In genomic region chr6:158205220-158205944, GRCh38 we compare ENCODE assay signal across 10 cellular contexts. TPM values are rescaled to one million over a fixed set of nuclear protein-coding genes. Genes with fewer than 3 reads are reported as not detected.
DNase-seq lines count a peak whose midpoint lies in the region; ATAC-seq, FAIRE-seq and TF ChIP-seq lines count a peak whose summit lies in the region.
"Had no signal": no experiment of that assay in that cellular context is flagged by ENCODE, and none has a peak within 500 bp of the region (broad histone marks: within the 10 kb centered on the region; RNA-seq: fewer than 3 reads in every experiment).

No MANE protein-coding gene starts in this region.

- intact Hi-C loops in Panc1 (cut with micrococcal nuclease; ENCODE audit: unreplicated experiment), result no loop called here
- intact Hi-C loops in stomach (cut with DNase I; ENCODE audit: low total_unique reads), result no loop called here

- H3K27ac ChIP-seq in Panc1 (ENCODE audit: low read length), result no peak overlapping the region
- no peak overlapping the region for H3K27ac ChIP-seq in stomach
- H3K27ac ChIP-seq: neutrophil had no signal

- H3K4me3 Mint-ChIP-seq in activated CD4-positive, alpha-beta T cell treated with anti-CD3 and anti-CD28 coated beads, Interleukin-2, amount 10 ng/mL, durations not matched to agents 7 days and 5 days, result no peak overlapping the region
- H3K4me3 Mint-ChIP-seq in immature natural killer cell, result no peak overlapping the region
- H3K4me3 Mint-ChIP-seq: CD4-positive, alpha-beta memory T cell had no signal

- POLR2A ChIA-PET in activated CD4-positive, alpha-beta T cell treated with anti-CD3 and anti-CD28 coated beads, Interleukin-2, amount 10 ng/mL, durations not matched to agents 7 days and 5 days (lab: Charles Lee), result no interaction called here
- POLR2A ChIA-PET in Panc1 (lab: Charles Lee), result no interaction called here

- no peak for TF ChIP-seq EP300 in stomach (IDR thresholded peaks at IDR 0.05)

- in situ Hi-C loops in Panc1 (cut with HindIII; ENCODE audit: low pct_unique_long_range_greater_than_20kb, low sequenced_read_pairs), result no loop called here

- no peaks in the 10 kb centered on the region for H3K4me1 ChIP-seq in Panc1 (ENCODE audit: control insufficient read depth, insufficient read depth, low read length)
- no peaks in the 10 kb centered on the region for H3K4me1 ChIP-seq in stomach

- no peaks in the 10 kb centered on the region for H3K9me3 Mint-ChIP-seq in activated CD4-positive, alpha-beta T cell treated with anti-CD3 and anti-CD28 coated beads, Interleukin-2, amount 10 ng/mL, durations not matched to agents 7 days and 5 days
- no peaks in the 10 kb centered on the region for H3K9me3 Mint-ChIP-seq in immature natural killer cell
- H3K9me3 Mint-ChIP-seq: CD4-positive, alpha-beta memory T cell had no signal

- FAIRE-seq in H54 (lab: Jason Lieb, UNC), result no peak

- H3K27ac Mint-ChIP-seq in activated CD4-positive, alpha-beta T cell treated with anti-CD3 and anti-CD28 coated beads, Interleukin-2, amount 10 ng/mL, durations not matched to agents 7 days and 5 days, result peak overlapping the region; percentile 50
- H3K27ac Mint-ChIP-seq in immature natural killer cell, result no peak overlapping the region

- H3K27me3 Mint-ChIP-seq in activated CD4-positive, alpha-beta T cell treated with anti-CD3 and anti-CD28 coated beads, Interleukin-2, amount 10 ng/mL, durations not matched to agents 7 days and 5 days, result no peaks in the 10 kb centered on the region
- H3K27me3 Mint-ChIP-seq in immature natural killer cell (ENCODE audit: low read depth in 3 of 3), result peaks cover 4 to 11% (median 7%) of the 10 kb centered on the region in 3 donors

- peaks cover 54% of the 10 kb centered on the region for H3K4me1 Mint-ChIP-seq in activated CD4-positive, alpha-beta T cell treated with anti-CD3 and anti-CD28 coated beads, Interleukin-2, amount 10 ng/mL, durations not matched to agents 7 days and 5 days
- H3K4me1 Mint-ChIP-seq in immature natural killer cell, result peaks cover 11 to 14% of the 10 kb centered on the region in 2 donors

- TF ChIP-seq CTCF in Panc1 (IDR thresholded peaks at IDR 0.05) (peak; percentile 68), foreskin fibroblast (IDR thresholded peaks at IDR 0.05; ENCODE audit: low read depth, low read length) (peak; percentile 31), stomach (IDR thresholded peaks at IDR 0.05) (peak in 5 of 7 experiments; percentile 7 to 67 (median 39))

- H3K4me3 ChIP-seq in Panc1 (ENCODE audit: low read depth in 2 of 2, low read length in 2 of 2) (no peak overlapping the region), foreskin fibroblast (ENCODE audit: low read depth in 1 of 2, low read length in 2 of 2) (no peak overlapping the region), stomach (no peak overlapping the region)

- DNase-seq in activated CD4-positive, alpha-beta T cell treated with anti-CD3 and anti-CD28 coated beads, Interleukin-2, amount 10 ng/mL, durations not matched to agents 7 days and 5 days, result no peak
- DNase-seq in activated CD4-positive, alpha-beta T cell treated with anti-CD3 and anti-CD28 coated beads, Interleukin-2, amount 50 U/mL, for 1 hour, result no peak
- DNase-seq in Panc1 (ENCODE audit: low read depth, low spot score), result no peak
- DNase-seq in foreskin fibroblast, result no peak
- peak; percentile 40 for DNase-seq in stomach
- DNase-seq in immature natural killer cell, result no peak
- DNase-seq in H54 (ENCODE audit: insufficient read length, low spot score), result no peak
- DNase-seq in MV-4-11 (lab: John Stamatoyannopoulos, UW), result no peak
- DNase-seq: CD4-positive, alpha-beta memory T cell had no signal

- H3K36me3 Mint-ChIP-seq in activated CD4-positive, alpha-beta T cell treated with anti-CD3 and anti-CD28 coated beads, Interleukin-2, amount 10 ng/mL, durations not matched to agents 7 days and 5 days (ENCODE audit: low read depth), result peaks cover 4% of the 10 kb centered on the region
- no peaks in the 10 kb centered on the region for H3K36me3 Mint-ChIP-seq in immature natural killer cell
- H3K36me3 Mint-ChIP-seq: CD4-positive, alpha-beta memory T cell had no signal

- H3K36me3 ChIP-seq in Panc1 (ENCODE audit: control insufficient read depth, insufficient read depth, low read length) (no peaks in the 10 kb centered on the region), stomach (no peaks in the 10 kb centered on the region)
- H3K36me3 ChIP-seq: neutrophil had no signal

- 54 to 66% (median 60%) methylated on average over 12 of the region's 12 CpGs for WGBS in stomach, 5 donors

- peak; percentile 51; the same call in 1 of the 2 replicates for ATAC-seq in Panc1

- H3K27me3 ChIP-seq in Panc1 (ENCODE audit: control insufficient read depth, insufficient read depth, low read length) (0 out of 2 replicates have a peak, but pooled peaks cover 2% of the 10 kb centered on the region), stomach (peaks cover 0 to 3% (median 0%) of the 10 kb centered on the region in 3 donors)

- TF ChIP-seq POLR2A in stomach (IDR thresholded peaks at IDR 0.05) (no peak), H54 (IDR thresholded peaks at IDR 0.05; ENCODE audit: low read depth, low read length) (no peak)

- CTCF ChIA-PET in activated CD4-positive, alpha-beta T cell treated with anti-CD3 and anti-CD28 coated beads, Interleukin-2, amount 10 ng/mL, durations not matched to agents 7 days and 5 days (lab: Charles Lee), result interaction anchor here (0.5 to 2.8 kb wide), 4 partner anchors 9 to 24 kb away, joined by 4 to 14 read pairs (median 6); no protein-coding TSS in a partner anchor
- CTCF ChIA-PET in Panc1 (lab: Charles Lee), result interaction anchor here (0.6 to 1.6 kb wide), 2 partner anchors 9 to 11 kb away, joined by 4 to 9 read pairs; no protein-coding TSS in a partner anchor

- H3K9me3 ChIP-seq in Panc1 (ENCODE audit: control insufficient read depth, insufficient read depth, low read depth, low read length) (no peaks in the 10 kb centered on the region), stomach (no peaks in the 10 kb centered on the region)
- H3K9me3 ChIP-seq: neutrophil had no signal

- no TSS peak for BruUV-seq in Panc1 (replicated peaks; lab: Mats Ljungman, UMichigan)

RNA-seq across cellular contexts. Expression of gene GTF2H5, which starts 37.2 kb away (rescaled TPM):
- total RNA-seq in activated CD4-positive, alpha-beta T cell treated with anti-CD3 and anti-CD28 coated beads, Interleukin-2, amount 10 ng/mL, durations not matched to agents 7 days and 5 days, result 10 to 100 TPM; 20.2 to 20.3 TPM
- total RNA-seq in Panc1 (2021; ENCODE audit: unreplicated experiment) (54.4 TPM), stomach (10 to 100 TPM in 2 of 5 donors, 1 to 10 TPM in 2, under 1 TPM in 1; 0.72 to 25.8 (median 5.0) TPM)
- polyA plus RNA-seq in Panc1 (2012; ENCODE audit: insufficient read length), result 37.8 TPM
- polyA plus RNA-seq in stomach (1 to 10 TPM; 5.3 to 9.8 (median 7.0) TPM), immature natural killer cell (10 to 100 TPM; 17.7 to 22.9 (median 22.2) TPM)

RNA-seq across cellular contexts. Expression of gene SERAC1, which starts 37.3 kb away (rescaled TPM):
- 1 to 10 TPM; 4.5 TPM for total RNA-seq in activated CD4-positive, alpha-beta T cell treated with anti-CD3 and anti-CD28 coated beads, Interleukin-2, amount 10 ng/mL, durations not matched to agents 7 days and 5 days
- total RNA-seq in Panc1 (2021; ENCODE audit: unreplicated experiment) (8.2 TPM), stomach (10 to 100 TPM in 3 of 5 donors, 1 to 10 TPM in 1, under 1 TPM in 1; 0.58 to 27.2 (median 12.3) TPM)
- 4.7 TPM for polyA plus RNA-seq in Panc1 (2012; ENCODE audit: insufficient read length)
- polyA plus RNA-seq in stomach (1 to 10 TPM; 4.0 to 4.6 (median 4.1) TPM), immature natural killer cell (1 to 10 TPM in 1 of 3 donors, under 1 TPM in 1, not detected in 1; 0.80 to 3.9 TPM)
